11 cellular contexts compared by ENCODE assay signal in genomic region chr4:102684605-102685052, GRCh38.
DNase-seq lines count a peak whose midpoint lies in the region; ATAC-seq, FAIRE-seq and TF ChIP-seq lines count a peak whose summit lies in the region.
"Had no signal": no experiment of that assay in that cellular context is flagged by ENCODE, and none has a peak within 500 bp of the region (broad histone marks: within the 10 kb centered on the region; RNA-seq: fewer than 3 reads in every experiment).

No MANE protein-coding gene starts in this region.

- H3K27ac ChIP-seq in left ventricle myocardium inferior (replicated peaks) = no peak overlapping the region

- peaks cover 20% of the 10 kb centered on the region for H3K36me3 ChIP-seq in left ventricle myocardium inferior

- H3K9me3 ChIP-seq in left ventricle myocardium inferior (replicated peaks) = no peaks in the 10 kb centered on the region

- intact Hi-C loops in left ventricle myocardium inferior (cut with micrococcal nuclease) = no loop called here

- no peak for TF ChIP-seq CTCF in WI38 (IDR thresholded peaks at IDR 0.05; ENCODE audit: low read depth, low read length)
- no peak for TF ChIP-seq CTCF in left ventricle myocardium inferior (IDR thresholded peaks at IDR 0.05; ENCODE audit: borderline replicate concordance)

- FAIRE-seq in HTR-8/SVneo (lab: Jason Lieb, UNC) = no peak
- FAIRE-seq: HepG2 had no signal

- H3K4me1 ChIP-seq in left ventricle myocardium inferior = peaks cover 6% of the 10 kb centered on the region

- DNase-seq in pons (ENCODE audit: low spot score) = peak; percentile 46
- no peak for DNase-seq in activated CD4-positive, alpha-beta T cell treated with anti-CD3 and anti-CD28 coated beads for 4 hours
- no peak for DNase-seq in HTR-8/SVneo (ENCODE audit: insufficient read length, low spot score)
- no peak for DNase-seq in left ventricle myocardium inferior
- DNase-seq: activated gamma-delta T cell; effector CD4-positive, alpha-beta T cell; T1000 had no signal

- H3K4me3 ChIP-seq in WI38 (ENCODE audit: low read depth, low read length) = peak overlapping the region; percentile 15; the same call in 1 of the 2 replicates
- H3K4me3 ChIP-seq in left ventricle myocardium inferior = no peak overlapping the region

- no peaks in the 10 kb centered on the region for H3K27me3 ChIP-seq in left ventricle myocardium inferior (ENCODE audit: low read depth)

- peak; percentile 36 for ATAC-seq in GM18868 (IDR thresholded peaks at IDR 0.05; ENCODE audit: unreplicated experiment)
- ATAC-seq in HG03378 (IDR thresholded peaks at IDR 0.05; ENCODE audit: unreplicated experiment) = peak; percentile 32
- ATAC-seq: HepG2 had no signal
